ENCODE assay signal across 13 cellular contexts in genomic region chr5:14298126-14298847, GRCh38.
DNase-seq lines count a peak whose midpoint lies in the region; ATAC-seq and TF ChIP-seq lines count a peak whose summit lies in the region.
"Had no signal": no experiment of that assay in that cellular context is flagged by ENCODE, and none has a peak within 500 bp of the region (broad histone marks: within the 10 kb centered on the region; RNA-seq: fewer than 3 reads in every experiment).

No MANE protein-coding gene starts in this region.

- H3K4me1 Mint-ChIP-seq in memory B cell, result peaks cover 8% of the 10 kb centered on the region
- H3K4me1 Mint-ChIP-seq in endodermal cell, result peaks cover under 1% of the 10 kb centered on the region
- H3K4me1 Mint-ChIP-seq: activated B cell treated with CpG ODN at 0.5 μM for 24 hours had no signal

- H3K9me3 Mint-ChIP-seq in memory B cell, result no peaks in the 10 kb centered on the region
- no peaks in the 10 kb centered on the region for H3K9me3 Mint-ChIP-seq in endodermal cell
- H3K9me3 Mint-ChIP-seq: activated B cell treated with CpG ODN at 0.5 μM for 24 hours had no signal

- no peak overlapping the region for H3K4me3 Mint-ChIP-seq in memory B cell
- no peak overlapping the region for H3K4me3 Mint-ChIP-seq in endodermal cell
- H3K4me3 Mint-ChIP-seq: activated B cell treated with CpG ODN at 0.5 μM for 24 hours had no signal

- H3K27ac Mint-ChIP-seq in memory B cell, result peak overlapping the region; percentile 52
- no peak overlapping the region for H3K27ac Mint-ChIP-seq in endodermal cell
- H3K27ac Mint-ChIP-seq: activated B cell treated with CpG ODN at 0.5 μM for 24 hours had no signal

- no peak overlapping the region for H3K4me3 ChIP-seq in epithelial cell of esophagus (ENCODE audit: low read length)
- H3K4me3 ChIP-seq in endodermal cell (ENCODE audit: low read length), result no peak overlapping the region
- H3K4me3 ChIP-seq: thyroid gland had no signal

- peaks cover 3% of the 10 kb centered on the region for H3K4me1 ChIP-seq in endodermal cell (ENCODE audit: control insufficient read depth, insufficient read depth, low read length)
- H3K4me1 ChIP-seq: thyroid gland had no signal

- H3K9me3 ChIP-seq in endodermal cell (ENCODE audit: control insufficient read depth, low read length), result no peaks in the 10 kb centered on the region
- H3K9me3 ChIP-seq: BE2C, thyroid gland had no signal

- H3K27ac ChIP-seq in endodermal cell (ENCODE audit: low read depth, low read length), result no peak overlapping the region
- H3K27ac ChIP-seq: thyroid gland had no signal

- DNase-seq in AG08395 (ENCODE audit: low spot score), result peak; percentile 29
- peak; percentile 17 for DNase-seq in MV-4-11 (lab: John Stamatoyannopoulos, UW)
- peak; percentile 72 for DNase-seq in epithelial cell of esophagus (ENCODE audit: low read depth)
- DNase-seq in memory B cell (ENCODE audit: low spot score in 2 of 2), result no peak
- no peak for DNase-seq in NCI-H1092 (lab: John Stamatoyannopoulos, UW)
- DNase-seq in endodermal cell, result no peak
- DNase-seq in activated effector memory CD4-positive, alpha-beta T cell treated with anti-CD3 and anti-CD28 coated beads, Interleukin-2, amount 50 U/mL, for 16 hours, result no peak
- DNase-seq: activated B cell treated with CpG ODN at 0.5 μM for 24 hours; activated naive CD4-positive, alpha-beta T cell treated with anti-CD3 and anti-CD28 coated beads, Interleukin-2, amount 50 U/mL, for 16 hours; BE2C; NCI-H1048; thyroid gland had no signal

- peaks cover 46% of the 10 kb centered on the region for H3K36me3 ChIP-seq in endodermal cell (ENCODE audit: control insufficient read depth, insufficient read depth, low read length)

- H3K27me3 Mint-ChIP-seq in memory B cell (no peaks in the 10 kb centered on the region), endodermal cell (ENCODE audit: insufficient read depth) (no peaks in the 10 kb centered on the region)
- H3K27me3 Mint-ChIP-seq: activated B cell treated with CpG ODN at 0.5 μM for 24 hours had no signal

- H3K27me3 ChIP-seq in endodermal cell (ENCODE audit: control insufficient read depth, insufficient read depth, low read length, poor library complexity, severe bottlenecking), result no peaks in the 10 kb centered on the region
- H3K27me3 ChIP-seq: BE2C, thyroid gland had no signal

- WGBS in endodermal cell (ENCODE audit: insufficient coverage in 1 of 2, insufficient read length in 1 of 2), 2 experiments, result 89 to 92% methylated on average over 2 to 3 of the region's 3 CpGs

- ATAC-seq in memory B cell (ENCODE audit: low read depth) (no peak), GM21367 (IDR thresholded peaks at IDR 0.05; ENCODE audit: unreplicated experiment) (no peak)

- H3K36me3 Mint-ChIP-seq in memory B cell (peaks cover 48% of the 10 kb centered on the region), endodermal cell (ENCODE audit: low read depth) (peaks cover 21% of the 10 kb centered on the region)

- no peak overlapping the region for H3K9ac ChIP-seq in endodermal cell (ENCODE audit: extremely low read depth, low read length, poor library complexity, severe bottlenecking)

- TF ChIP-seq CTCF in epithelial cell of esophagus (IDR thresholded peaks at IDR 0.05; ENCODE audit: insufficient read depth, low read depth, low read length, missing control alignments) (no peak), endodermal cell (conservative IDR thresholded peaks at IDR 0.05) (no peak)

Comparison
In these comparisons a context has a peak if more than half of its experiments do, and no peak if none do; other contexts are left out.
1. DNase-seq: peak in AG08395 (single experiment), MV-4-11 (single experiment) and epithelial cell of esophagus (single experiment); none in memory B cell (0 of 2), NCI-H1092 (single experiment), endodermal cell (single experiment) and activated effector memory CD4-positive, alpha-beta T cell treated with anti-CD3 and anti-CD28 coated beads, Interleukin-2, amount 50 U/mL, for 16 hours (single experiment).